Comparison of ENCODE assay signal across 1 cellular context in genomic region chr5:62496876-62497275, GRCh38.
TF ChIP-seq lines count a peak whose summit lies in the region.

No MANE protein-coding gene starts in this region.

TF ChIP-seq in WTC11, 78 proteins besides CTCF, POLR2A, EP300 and RAD21 (continued from another document):
- TF ChIP-seq ZBTB43 (CRISPR knock-in tag; IDR thresholded peaks at IDR 0.05) (no peak), ZSCAN18 (CRISPR knock-in tag; IDR thresholded peaks at IDR 0.05) (no peak), ZMAT4 (CRISPR knock-in tag; IDR thresholded peaks at IDR 0.05) (no peak), ZNF423 (CRISPR knock-in tag; IDR thresholded peaks at IDR 0.05) (no peak), USF1 (CRISPR knock-in tag; IDR thresholded peaks at IDR 0.05) (no peak), ZBTB21 (CRISPR knock-in tag; IDR thresholded peaks at IDR 0.05; ENCODE audit: borderline replicate concordance) (no peak), ESRRA (CRISPR knock-in tag; IDR thresholded peaks at IDR 0.05; ENCODE audit: borderline replicate concordance) (no peak), TP53 (CRISPR knock-in tag; IDR thresholded peaks at IDR 0.05) (no peak), ZNF219 (CRISPR knock-in tag; IDR thresholded peaks at IDR 0.05; ENCODE audit: borderline replicate concordance) (no peak), SOX15 (CRISPR knock-in tag; IDR thresholded peaks at IDR 0.05) (no peak)
